1 cellular context compared by ENCODE assay signal in the genomic region with DNA sequence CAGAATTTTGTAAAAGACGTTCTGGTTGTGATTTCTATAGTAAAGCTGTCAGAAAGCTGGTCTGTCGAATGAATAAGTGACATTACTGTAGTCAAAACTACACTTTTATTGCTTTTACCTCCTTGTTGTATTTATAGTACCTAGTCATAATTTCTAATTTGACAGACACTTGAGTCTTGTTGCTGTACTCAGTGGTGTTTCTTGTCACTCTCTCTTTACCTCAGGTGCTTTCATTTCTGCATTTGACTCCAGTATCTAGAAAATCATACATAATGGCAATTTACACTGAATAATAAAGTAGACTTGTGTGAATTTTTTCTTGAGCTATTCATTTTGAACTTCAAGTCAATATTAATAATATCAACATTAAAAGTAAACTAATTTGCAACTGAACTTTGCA.
TF ChIP-seq lines count a peak whose summit lies in the region.

No MANE protein-coding gene starts in this region.

TF ChIP-seq in GM12878, 131 proteins besides CTCF, POLR2A, EP300 and RAD21 (continued from another document):
- TF ChIP-seq, protein P1, sequence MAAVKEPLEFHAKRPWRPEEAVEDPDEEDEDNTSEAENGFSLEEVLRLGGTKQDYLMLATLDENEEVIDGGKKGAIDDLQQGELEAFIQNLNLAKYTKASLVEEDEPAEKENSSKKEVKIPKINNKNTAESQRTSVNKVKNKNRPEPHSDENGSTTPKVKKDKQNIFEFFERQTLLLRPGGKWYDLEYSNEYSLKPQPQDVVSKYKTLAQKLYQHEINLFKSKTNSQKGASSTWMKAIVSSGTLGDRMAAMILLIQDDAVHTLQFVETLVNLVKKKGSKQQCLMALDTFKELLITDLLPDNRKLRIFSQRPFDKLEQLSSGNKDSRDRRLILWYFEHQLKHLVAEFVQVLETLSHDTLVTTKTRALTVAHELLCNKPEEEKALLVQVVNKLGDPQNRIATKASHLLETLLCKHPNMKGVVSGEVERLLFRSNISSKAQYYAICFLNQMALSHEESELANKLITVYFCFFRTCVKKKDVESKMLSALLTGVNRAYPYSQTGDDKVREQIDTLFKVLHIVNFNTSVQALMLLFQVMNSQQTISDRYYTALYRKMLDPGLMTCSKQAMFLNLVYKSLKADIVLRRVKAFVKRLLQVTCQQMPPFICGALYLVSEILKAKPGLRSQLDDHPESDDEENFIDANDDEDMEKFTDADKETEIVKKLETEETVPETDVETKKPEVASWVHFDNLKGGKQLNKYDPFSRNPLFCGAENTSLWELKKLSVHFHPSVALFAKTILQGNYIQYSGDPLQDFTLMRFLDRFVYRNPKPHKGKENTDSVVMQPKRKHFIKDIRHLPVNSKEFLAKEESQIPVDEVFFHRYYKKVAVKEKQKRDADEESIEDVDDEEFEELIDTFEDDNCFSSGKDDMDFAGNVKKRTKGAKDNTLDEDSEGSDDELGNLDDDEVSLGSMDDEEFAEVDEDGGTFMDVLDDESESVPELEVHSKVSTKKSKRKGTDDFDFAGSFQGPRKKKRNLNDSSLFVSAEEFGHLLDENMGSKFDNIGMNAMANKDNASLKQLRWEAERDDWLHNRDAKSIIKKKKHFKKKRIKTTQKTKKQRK (IDR thresholded peaks at IDR 0.05; ENCODE audit: low read depth, low read length) = no peak
- TF ChIP-seq CHD1 (IDR thresholded peaks at IDR 0.05; ENCODE audit: low read depth, low read length) = no peak
- TF ChIP-seq, protein P2, sequence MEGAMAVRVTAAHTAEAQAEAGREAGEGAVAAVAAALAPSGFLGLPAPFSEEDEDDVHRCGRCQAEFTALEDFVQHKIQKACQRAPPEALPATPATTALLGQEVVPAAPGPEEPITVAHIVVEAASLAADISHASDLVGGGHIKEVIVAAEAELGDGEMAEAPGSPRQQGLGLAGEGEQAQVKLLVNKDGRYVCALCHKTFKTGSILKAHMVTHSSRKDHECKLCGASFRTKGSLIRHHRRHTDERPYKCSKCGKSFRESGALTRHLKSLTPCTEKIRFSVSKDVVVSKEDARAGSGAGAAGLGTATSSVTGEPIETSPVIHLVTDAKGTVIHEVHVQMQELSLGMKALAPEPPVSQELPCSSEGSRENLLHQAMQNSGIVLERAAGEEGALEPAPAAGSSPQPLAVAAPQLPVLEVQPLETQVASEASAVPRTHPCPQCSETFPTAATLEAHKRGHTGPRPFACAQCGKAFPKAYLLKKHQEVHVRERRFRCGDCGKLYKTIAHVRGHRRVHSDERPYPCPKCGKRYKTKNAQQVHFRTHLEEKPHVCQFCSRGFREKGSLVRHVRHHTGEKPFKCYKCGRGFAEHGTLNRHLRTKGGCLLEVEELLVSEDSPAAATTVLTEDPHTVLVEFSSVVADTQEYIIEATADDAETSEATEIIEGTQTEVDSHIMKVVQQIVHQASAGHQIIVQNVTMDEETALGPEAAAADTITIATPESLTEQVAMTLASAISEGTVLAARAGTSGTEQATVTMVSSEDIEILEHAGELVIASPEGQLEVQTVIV (IDR thresholded peaks at IDR 0.05; ENCODE audit: borderline replicate concordance, partially characterized antibody) = no peak
- no peak for TF ChIP-seq NR2C1 (IDR thresholded peaks at IDR 0.05)
- peak; percentile 78 for TF ChIP-seq MTA2 (IDR thresholded peaks at IDR 0.05; ENCODE audit: low read depth)
- peak; percentile 15; the same call in 1 of the 2 replicates for TF ChIP-seq BMI1 (IDR thresholded peaks at IDR 0.05; ENCODE audit: borderline replicate concordance)
- TF ChIP-seq SIX5 (IDR thresholded peaks at IDR 0.05; ENCODE audit: low read depth, low read length, severe bottlenecking) = no peak
- TF ChIP-seq, protein P3, sequence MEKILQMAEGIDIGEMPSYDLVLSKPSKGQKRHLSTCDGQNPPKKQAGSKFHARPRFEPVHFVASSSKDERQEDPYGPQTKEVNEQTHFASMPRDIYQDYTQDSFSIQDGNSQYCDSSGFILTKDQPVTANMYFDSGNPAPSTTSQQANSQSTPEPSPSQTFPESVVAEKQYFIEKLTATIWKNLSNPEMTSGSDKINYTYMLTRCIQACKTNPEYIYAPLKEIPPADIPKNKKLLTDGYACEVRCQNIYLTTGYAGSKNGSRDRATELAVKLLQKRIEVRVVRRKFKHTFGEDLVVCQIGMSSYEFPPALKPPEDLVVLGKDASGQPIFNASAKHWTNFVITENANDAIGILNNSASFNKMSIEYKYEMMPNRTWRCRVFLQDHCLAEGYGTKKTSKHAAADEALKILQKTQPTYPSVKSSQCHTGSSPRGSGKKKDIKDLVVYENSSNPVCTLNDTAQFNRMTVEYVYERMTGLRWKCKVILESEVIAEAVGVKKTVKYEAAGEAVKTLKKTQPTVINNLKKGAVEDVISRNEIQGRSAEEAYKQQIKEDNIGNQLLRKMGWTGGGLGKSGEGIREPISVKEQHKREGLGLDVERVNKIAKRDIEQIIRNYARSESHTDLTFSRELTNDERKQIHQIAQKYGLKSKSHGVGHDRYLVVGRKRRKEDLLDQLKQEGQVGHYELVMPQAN (conservative IDR thresholded peaks at IDR 0.05) = no peak
- peak; percentile 59; the same call in 1 of the 2 replicates for TF ChIP-seq ZNF217 (IDR thresholded peaks at IDR 0.05)
- TF ChIP-seq, protein P4, sequence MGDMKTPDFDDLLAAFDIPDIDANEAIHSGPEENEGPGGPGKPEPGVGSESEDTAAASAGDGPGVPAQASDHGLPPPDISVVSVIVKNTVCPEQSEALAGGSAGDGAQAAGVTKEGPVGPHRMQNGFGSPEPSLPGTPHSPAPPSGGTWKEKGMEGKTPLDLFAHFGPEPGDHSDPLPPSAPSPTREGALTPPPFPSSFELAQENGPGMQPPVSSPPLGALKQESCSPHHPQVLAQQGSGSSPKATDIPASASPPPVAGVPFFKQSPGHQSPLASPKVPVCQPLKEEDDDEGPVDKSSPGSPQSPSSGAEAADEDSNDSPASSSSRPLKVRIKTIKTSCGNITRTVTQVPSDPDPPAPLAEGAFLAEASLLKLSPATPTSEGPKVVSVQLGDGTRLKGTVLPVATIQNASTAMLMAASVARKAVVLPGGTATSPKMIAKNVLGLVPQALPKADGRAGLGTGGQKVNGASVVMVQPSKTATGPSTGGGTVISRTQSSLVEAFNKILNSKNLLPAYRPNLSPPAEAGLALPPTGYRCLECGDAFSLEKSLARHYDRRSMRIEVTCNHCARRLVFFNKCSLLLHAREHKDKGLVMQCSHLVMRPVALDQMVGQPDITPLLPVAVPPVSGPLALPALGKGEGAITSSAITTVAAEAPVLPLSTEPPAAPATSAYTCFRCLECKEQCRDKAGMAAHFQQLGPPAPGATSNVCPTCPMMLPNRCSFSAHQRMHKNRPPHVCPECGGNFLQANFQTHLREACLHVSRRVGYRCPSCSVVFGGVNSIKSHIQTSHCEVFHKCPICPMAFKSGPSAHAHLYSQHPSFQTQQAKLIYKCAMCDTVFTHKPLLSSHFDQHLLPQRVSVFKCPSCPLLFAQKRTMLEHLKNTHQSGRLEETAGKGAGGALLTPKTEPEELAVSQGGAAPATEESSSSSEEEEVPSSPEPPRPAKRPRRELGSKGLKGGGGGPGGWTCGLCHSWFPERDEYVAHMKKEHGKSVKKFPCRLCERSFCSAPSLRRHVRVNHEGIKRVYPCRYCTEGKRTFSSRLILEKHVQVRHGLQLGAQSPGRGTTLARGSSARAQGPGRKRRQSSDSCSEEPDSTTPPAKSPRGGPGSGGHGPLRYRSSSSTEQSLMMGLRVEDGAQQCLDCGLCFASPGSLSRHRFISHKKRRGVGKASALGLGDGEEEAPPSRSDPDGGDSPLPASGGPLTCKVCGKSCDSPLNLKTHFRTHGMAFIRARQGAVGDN (IDR thresholded peaks at IDR 0.05) = no peak
- TF ChIP-seq, protein P5, sequence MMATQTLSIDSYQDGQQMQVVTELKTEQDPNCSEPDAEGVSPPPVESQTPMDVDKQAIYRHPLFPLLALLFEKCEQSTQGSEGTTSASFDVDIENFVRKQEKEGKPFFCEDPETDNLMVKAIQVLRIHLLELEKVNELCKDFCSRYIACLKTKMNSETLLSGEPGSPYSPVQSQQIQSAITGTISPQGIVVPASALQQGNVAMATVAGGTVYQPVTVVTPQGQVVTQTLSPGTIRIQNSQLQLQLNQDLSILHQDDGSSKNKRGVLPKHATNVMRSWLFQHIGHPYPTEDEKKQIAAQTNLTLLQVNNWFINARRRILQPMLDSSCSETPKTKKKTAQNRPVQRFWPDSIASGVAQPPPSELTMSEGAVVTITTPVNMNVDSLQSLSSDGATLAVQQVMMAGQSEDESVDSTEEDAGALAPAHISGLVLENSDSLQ (IDR thresholded peaks at IDR 0.05) = peak; percentile 83
- no peak for TF ChIP-seq ESRRA (IDR thresholded peaks at IDR 0.05; ENCODE audit: low read length)
